Comparison of ENCODE assay signal across 26 cellular contexts in genomic region chr7:74570533-74571156, GRCh38.
DNase-seq lines count a peak whose midpoint lies in the region; ATAC-seq, FAIRE-seq and TF ChIP-seq lines count a peak whose summit lies in the region.
"Had no signal": no experiment of that assay in that cellular context is flagged by ENCODE, and none has a peak within 500 bp of the region (broad histone marks: within the 10 kb centered on the region; RNA-seq: fewer than 3 reads in every experiment).

No MANE protein-coding gene starts in this region.

- H3K56ac ChIP-seq in H1 (replicated peaks; ENCODE audit: insufficient read length, low read depth, low read length): no peak overlapping the region

- H2BK5ac ChIP-seq in H1 (ENCODE audit: low read depth, low read length): no peak overlapping the region

- H3K4me3 ChIP-seq in PC-9 (no peak overlapping the region), H1 (ENCODE audit: extremely low read depth in 1 of 4, insufficient read depth in 2 of 4, low read depth in 3 of 4, low read length in 4 of 4) (no peak overlapping the region)
- H3K4me3 ChIP-seq: Peyer's patch had no signal

- 91% methylated on average over 13 of the region's 13 CpGs; no CpG with 5 or more reads in 1 of the 2 experiments for WGBS in H1 (ENCODE audit: extremely low coverage in 1 of 2, insufficient coverage in 1 of 2, insufficient read length in 1 of 2, insufficient replicate concordance in 2 of 2, low coverage in 1 of 2, low lambda C conversion rate in 2 of 2, missing lambda C conversion rate in 1 of 2), 2 experiments

- intact Hi-C loops in activated CD4-positive, alpha-beta memory T cell treated with anti-CD3 and anti-CD28 coated beads for 36 hours (cut with micrococcal nuclease): no loop called here
- intact Hi-C loops in PC-9 (cut with micrococcal nuclease; ENCODE audit: unreplicated experiment): no loop called here

- peaks cover 38% of the 10 kb centered on the region for H3F3A ChIP-seq in PC-9 (ENCODE audit: insufficient read depth, low read depth)

- ATAC-seq in stimulated activated effector memory CD8-positive, alpha-beta T cell treated with anti-CD3 and anti-CD28 coated beads, Interleukin-12 subunit alpha, Interleukin-12 subunit beta, amount 100 ng/mL, for 72 hours: no peak
- no peak for ATAC-seq in omental fat pad (ENCODE audit: low FRiP score)
- ATAC-seq: HepG2 had no signal

- no peak for TF ChIP-seq POLR2A in H1 (IDR thresholded peaks at IDR 0.05; ENCODE audit: control extremely low read depth in 1 of 2, low read depth in 2 of 2, low read length in 2 of 2)

- CTCF ChIA-PET in activated CD4-positive, alpha-beta memory T cell treated with anti-CD3 and anti-CD28 coated beads, Interleukin-2, amount 10 ng/mL, durations not matched to agents 7 days and 5 days (lab: Charles Lee): interaction anchor here (2.4 kb wide), 1 partner anchor 120 kb away, joined by 11 read pairs; no protein-coding TSS in a partner anchor
- CTCF ChIA-PET in activated CD4-positive, alpha-beta memory T cell treated with anti-CD3 and anti-CD28 coated beads for 36 hours (lab: Charles Lee): interaction anchor here (0.9 to 6.6 kb wide), 2 partner anchors 34 to 153 kb away, joined by 3 to 112 read pairs; no protein-coding TSS in a partner anchor
- CTCF ChIA-PET in PC-9 (lab: Charles Lee): interaction anchor here (0.6 kb wide), 1 partner anchor 200 kb away, joined by 4 read pairs; no protein-coding TSS in a partner anchor
- CTCF ChIA-PET in H1 (lab: Charles Lee; ENCODE audit: partially characterized antibody): interaction anchor here (1.0 to 1.7 kb wide), 4 partner anchors 11 to 165 kb away, joined by 3 to 6 read pairs (median 4); no protein-coding TSS in a partner anchor

- H2BK15ac ChIP-seq in H1 (ENCODE audit: low read length): no peak overlapping the region

- H3K23me2 ChIP-seq in H1 (ENCODE audit: low read depth, low read length): no peaks in the 10 kb centered on the region

- TF ChIP-seq RAD21 in H1 (IDR thresholded peaks at IDR 0.05 in 1 of 2, conservative IDR thresholded peaks at IDR 0.05 in 1 of 2; ENCODE audit: low read depth in 2 of 2, low read length in 2 of 2): no peak

- no peaks in the 10 kb centered on the region for H3K36me3 Mint-ChIP-seq in activated CD4-positive, alpha-beta memory T cell treated with anti-CD3 and anti-CD28 coated beads, Interleukin-2, amount 10 ng/mL, durations not matched to agents 7 days and 5 days (ENCODE audit: low read depth)
- H3K36me3 Mint-ChIP-seq in activated CD4-positive, alpha-beta memory T cell treated with anti-CD3 and anti-CD28 coated beads for 36 hours: no peaks in the 10 kb centered on the region
- H3K36me3 Mint-ChIP-seq in stimulated activated effector memory CD8-positive, alpha-beta T cell treated with anti-CD3 and anti-CD28 coated beads, Interleukin-12 subunit alpha, Interleukin-12 subunit beta, amount 100 ng/mL, for 72 hours: no peaks in the 10 kb centered on the region
- H3K36me3 Mint-ChIP-seq: CD14-positive monocyte; CD8-positive, alpha-beta memory T cell had no signal

- H3K9ac ChIP-seq in H1 (replicated peaks in 1 of 4; ENCODE audit: extremely low read depth in 1 of 4, low read depth in 3 of 4, low read length in 3 of 4): no peak overlapping the region
- H3K9ac ChIP-seq: SK-N-SH had no signal

- H4K5ac ChIP-seq in H1 (ENCODE audit: insufficient read length, low read depth, low read length): no peak overlapping the region

- H2BK12ac ChIP-seq in H1 (ENCODE audit: low read depth, low read length): no peak overlapping the region

- H4K8ac ChIP-seq in H1 (ENCODE audit: extremely low read depth, insufficient read depth, low read length): no peak overlapping the region

- H2BK120ac ChIP-seq in H1 (replicated peaks; ENCODE audit: low read depth, low read length): no peak overlapping the region

- H3K4me1 Mint-ChIP-seq in activated CD4-positive, alpha-beta memory T cell treated with anti-CD3 and anti-CD28 coated beads, Interleukin-2, amount 10 ng/mL, durations not matched to agents 7 days and 5 days: peaks cover 40% of the 10 kb centered on the region
- peaks cover 11% of the 10 kb centered on the region for H3K4me1 Mint-ChIP-seq in activated CD4-positive, alpha-beta memory T cell treated with anti-CD3 and anti-CD28 coated beads for 36 hours (ENCODE audit: low read depth)
- peaks cover 44% of the 10 kb centered on the region for H3K4me1 Mint-ChIP-seq in stimulated activated effector memory CD8-positive, alpha-beta T cell treated with anti-CD3 and anti-CD28 coated beads, Interleukin-12 subunit alpha, Interleukin-12 subunit beta, amount 100 ng/mL, for 72 hours

- H3K36me3 ChIP-seq in PC-9 (ENCODE audit: low read depth) (no peaks in the 10 kb centered on the region), H1 (ENCODE audit: control insufficient read depth in 2 of 4, insufficient read depth in 4 of 4, low read length in 3 of 4) (peaks cover 0 to 7% (median 0%) of the 10 kb centered on the region in 4 experiments; a peak in 1 of 8 replicates)
- H3K36me3 ChIP-seq: BE2C, Peyer's patch had no signal

- H4K91ac ChIP-seq in H1 (replicated peaks; ENCODE audit: insufficient read length, low read length): no peak overlapping the region

- TF ChIP-seq EP300 in H1 (IDR thresholded peaks at IDR 0.05; ENCODE audit: borderline replicate concordance in 1 of 2, low read depth in 2 of 2, low read length in 2 of 2): no peak

- H3K27ac ChIP-seq in PC-9 (peak overlapping the region; percentile 67; the same call in 1 of the 2 replicates), H1 (ENCODE audit: low read depth, low read length) (no peak overlapping the region)
- H3K27ac ChIP-seq: Peyer's patch had no signal

- H2AFZ ChIP-seq in PC-9 (no peak overlapping the region), H1 (ENCODE audit: low read length) (no peak overlapping the region)

- H4K20me1 ChIP-seq in PC-9 (ENCODE audit: insufficient read depth) (no peaks in the 10 kb centered on the region), H1 (replicated peaks in 1 of 2; ENCODE audit: control insufficient read depth in 1 of 2, insufficient read depth in 2 of 2, low read length in 2 of 2) (peaks cover 0 to 1% of the 10 kb centered on the region in 2 experiments)

- no peaks in the 10 kb centered on the region for H3K9me2 ChIP-seq in PC-9 (ENCODE audit: insufficient read depth)
- H3K9me2 ChIP-seq: SK-N-SH had no signal

- H3K18ac ChIP-seq in H1 (ENCODE audit: extremely low read depth, low read length): no peak overlapping the region

- H2AK5ac ChIP-seq in H1 (ENCODE audit: low read depth, low read length): no peak overlapping the region

- no peak overlapping the region for H3K14ac ChIP-seq in H1 (ENCODE audit: insufficient read length)

- no peaks in the 10 kb centered on the region for H3K79me2 ChIP-seq in PC-9 (ENCODE audit: low read depth)
- no peaks in the 10 kb centered on the region for H3K79me2 ChIP-seq in H1 (ENCODE audit: control insufficient read depth in 1 of 2, insufficient read depth in 2 of 2, low read length in 2 of 2)

- peak overlapping the region; percentile 87 for H3K27ac Mint-ChIP-seq in activated CD4-positive, alpha-beta memory T cell treated with anti-CD3 and anti-CD28 coated beads, Interleukin-2, amount 10 ng/mL, durations not matched to agents 7 days and 5 days
- H3K27ac Mint-ChIP-seq in activated CD4-positive, alpha-beta memory T cell treated with anti-CD3 and anti-CD28 coated beads for 36 hours: no peak overlapping the region
- H3K27ac Mint-ChIP-seq in stimulated activated effector memory CD8-positive, alpha-beta T cell treated with anti-CD3 and anti-CD28 coated beads, Interleukin-12 subunit alpha, Interleukin-12 subunit beta, amount 100 ng/mL, for 72 hours: peak overlapping the region; percentile 85

- no peak overlapping the region for H3K4me3 Mint-ChIP-seq in activated CD4-positive, alpha-beta memory T cell treated with anti-CD3 and anti-CD28 coated beads, Interleukin-2, amount 10 ng/mL, durations not matched to agents 7 days and 5 days
- H3K4me3 Mint-ChIP-seq in activated CD4-positive, alpha-beta memory T cell treated with anti-CD3 and anti-CD28 coated beads for 36 hours: no peak overlapping the region
- H3K4me3 Mint-ChIP-seq in stimulated activated effector memory CD8-positive, alpha-beta T cell treated with anti-CD3 and anti-CD28 coated beads, Interleukin-12 subunit alpha, Interleukin-12 subunit beta, amount 100 ng/mL, for 72 hours: no peak overlapping the region
- H3K4me3 Mint-ChIP-seq: CD14-positive monocyte had no signal

- H3K79me1 ChIP-seq in H1 (ENCODE audit: low read depth, low read length): no peaks in the 10 kb centered on the region

- H3K4me2 ChIP-seq in PC-9 (no peak overlapping the region), H1 (ENCODE audit: insufficient read depth in 1 of 2, low read depth in 2 of 2, low read length in 2 of 2) (no peak overlapping the region)
- H3K4me2 ChIP-seq: SK-N-SH had no signal

- H3K9me3 Mint-ChIP-seq in activated CD4-positive, alpha-beta memory T cell treated with anti-CD3 and anti-CD28 coated beads, Interleukin-2, amount 10 ng/mL, durations not matched to agents 7 days and 5 days: no peaks in the 10 kb centered on the region
- no peaks in the 10 kb centered on the region for H3K9me3 Mint-ChIP-seq in activated CD4-positive, alpha-beta memory T cell treated with anti-CD3 and anti-CD28 coated beads for 36 hours
- no peaks in the 10 kb centered on the region for H3K9me3 Mint-ChIP-seq in stimulated activated effector memory CD8-positive, alpha-beta T cell treated with anti-CD3 and anti-CD28 coated beads, Interleukin-12 subunit alpha, Interleukin-12 subunit beta, amount 100 ng/mL, for 72 hours
- H3K9me3 Mint-ChIP-seq: CD8-positive, alpha-beta memory T cell had no signal

- H3K23ac ChIP-seq in H1 (ENCODE audit: insufficient read length): no peak overlapping the region

- no peak for FAIRE-seq in H1 (lab: Jason Lieb, UNC)
- FAIRE-seq: GM12892, GM19239, HepG2 had no signal

- DNase-seq in activated CD4-positive, alpha-beta memory T cell treated with anti-CD3 and anti-CD28 coated beads, Interleukin-2, amount 10 ng/mL, durations not matched to agents 7 days and 5 days: no peak
- DNase-seq in activated CD4-positive, alpha-beta memory T cell treated with anti-CD3 and anti-CD28 coated beads for 36 hours: no peak
- DNase-seq in PC-9 (no peak), H1 (ENCODE audit: low read depth in 1 of 2, low spot score in 2 of 2) (no peak), NCI-H524 treated with DMSO at 0.1 percent for 48 hours (lab: John Stamatoyannopoulos, UW) (no peak), omental fat pad (ENCODE audit: low spot score) (no peak), NCI-H526 treated with DMSO at 0.1 percent for 48 hours (lab: John Stamatoyannopoulos, UW) (no peak)
- no peak for DNase-seq in stimulated activated effector memory CD8-positive, alpha-beta T cell treated with anti-CD3 and anti-CD28 coated beads, Interleukin-12 subunit alpha, Interleukin-12 subunit beta, amount 100 ng/mL, for 72 hours (ENCODE audit: low spot score in 2 of 2)
- DNase-seq: 8988T; ACHN; BE2C; Calu3; CD8-positive, alpha-beta memory T cell; DMS79 treated with DMSO at 0.1 percent for 48 hours; NCI-H1105; NCI-H1436 treated with DMSO at 0.1 percent for 48 hours; NCI-H187 treated with DMSO at 0.1 percent for 48 hours; NCI-H446; NCI-H526; Peyer's patch; SIG-M5; SK-N-SH had no signal

- no TSS peak for BruUV-seq in PC-9 (replicated peaks; lab: Mats Ljungman, UMichigan)

- H3K4me1 ChIP-seq in PC-9 (replicated peaks; ENCODE audit: insufficient read depth): peaks cover 28% of the 10 kb centered on the region
- H3K4me1 ChIP-seq in H1 (replicated peaks in 1 of 4; ENCODE audit: control insufficient read depth in 3 of 4, insufficient read depth in 4 of 4, low read length in 3 of 4): 0 out of 7 replicates have a peak, but pooled peaks cover 0 to 5% (median 0%) of the 10 kb centered on the region in 4 experiments
- H3K4me1 ChIP-seq: Peyer's patch had no signal

- POLR2A ChIA-PET in activated CD4-positive, alpha-beta memory T cell treated with anti-CD3 and anti-CD28 coated beads, Interleukin-2, amount 10 ng/mL, durations not matched to agents 7 days and 5 days (lab: Charles Lee): interaction anchor here (1.8 kb wide), 1 partner anchor 79 kb away, joined by 5 read pairs; no protein-coding TSS in a partner anchor
- POLR2A ChIA-PET in activated CD4-positive, alpha-beta memory T cell treated with anti-CD3 and anti-CD28 coated beads for 36 hours (lab: Charles Lee): no interaction called here
- POLR2A ChIA-PET in PC-9 (lab: Charles Lee; ENCODE audit: unreplicated experiment): no interaction called here
- POLR2A ChIA-PET in H1 (lab: Charles Lee; ENCODE audit: partially characterized antibody): interaction anchor here (0.9 kb wide), 1 partner anchor 10 kb away, joined by 5 read pairs; no protein-coding TSS in a partner anchor

- no peaks in the 10 kb centered on the region for H3K27me3 ChIP-seq in PC-9 (ENCODE audit: insufficient read depth, low read depth)
- no peaks in the 10 kb centered on the region for H3K27me3 ChIP-seq in H1 (replicated peaks in 1 of 4; ENCODE audit: control insufficient read depth in 3 of 4, extremely low read depth in 1 of 4, insufficient read depth in 3 of 4, low read length in 3 of 4)
- H3K27me3 ChIP-seq: BE2C, Peyer's patch had no signal

- TF ChIP-seq CTCF in PC-9 (conservative IDR thresholded peaks at IDR 0.05): no peak
- no peak for TF ChIP-seq CTCF in H1 (IDR thresholded peaks at IDR 0.05; ENCODE audit: control extremely low read depth in 1 of 3, insufficient read depth in 1 of 3, low read depth in 1 of 3, low read length in 3 of 3)
- TF ChIP-seq CTCF in omental fat pad (IDR thresholded peaks at IDR 0.05): no peak

- peaks cover 2% of the 10 kb centered on the region for H3K27me3 Mint-ChIP-seq in activated CD4-positive, alpha-beta memory T cell treated with anti-CD3 and anti-CD28 coated beads, Interleukin-2, amount 10 ng/mL, durations not matched to agents 7 days and 5 days
- no peaks in the 10 kb centered on the region for H3K27me3 Mint-ChIP-seq in activated CD4-positive, alpha-beta memory T cell treated with anti-CD3 and anti-CD28 coated beads for 36 hours

- H3K9me3 ChIP-seq in PC-9 (ENCODE audit: insufficient read depth, low read depth) (no peaks in the 10 kb centered on the region), H1 (ENCODE audit: insufficient read depth in 2 of 2, low read depth in 1 of 2, low read length in 1 of 2) (no peaks in the 10 kb centered on the region)
- H3K9me3 ChIP-seq: BE2C, Peyer's patch, SK-N-SH had no signal

- no peak overlapping the region for H2BK20ac ChIP-seq in H1 (ENCODE audit: low read length)

- no peak overlapping the region for H3K4ac ChIP-seq in H1 (replicated peaks; ENCODE audit: insufficient read length, low read depth, low read length)

Comparison
In these comparisons a context has a peak if more than half of its experiments do, and no peak if none do; other contexts are left out.
1. POLR2A ChIA-PET loops: an anchor here in activated CD4-positive, alpha-beta memory T cell treated with anti-CD3 and anti-CD28 coated beads, Interleukin-2, amount 10 ng/mL, durations not matched to agents 7 days and 5 days (1.8 kb wide) and H1 (0.9 kb wide); none called in activated CD4-positive, alpha-beta memory T cell treated with anti-CD3 and anti-CD28 coated beads for 36 hours and PC-9.